ENCODE assay signal across 8 cellular contexts in the genomic region with DNA sequence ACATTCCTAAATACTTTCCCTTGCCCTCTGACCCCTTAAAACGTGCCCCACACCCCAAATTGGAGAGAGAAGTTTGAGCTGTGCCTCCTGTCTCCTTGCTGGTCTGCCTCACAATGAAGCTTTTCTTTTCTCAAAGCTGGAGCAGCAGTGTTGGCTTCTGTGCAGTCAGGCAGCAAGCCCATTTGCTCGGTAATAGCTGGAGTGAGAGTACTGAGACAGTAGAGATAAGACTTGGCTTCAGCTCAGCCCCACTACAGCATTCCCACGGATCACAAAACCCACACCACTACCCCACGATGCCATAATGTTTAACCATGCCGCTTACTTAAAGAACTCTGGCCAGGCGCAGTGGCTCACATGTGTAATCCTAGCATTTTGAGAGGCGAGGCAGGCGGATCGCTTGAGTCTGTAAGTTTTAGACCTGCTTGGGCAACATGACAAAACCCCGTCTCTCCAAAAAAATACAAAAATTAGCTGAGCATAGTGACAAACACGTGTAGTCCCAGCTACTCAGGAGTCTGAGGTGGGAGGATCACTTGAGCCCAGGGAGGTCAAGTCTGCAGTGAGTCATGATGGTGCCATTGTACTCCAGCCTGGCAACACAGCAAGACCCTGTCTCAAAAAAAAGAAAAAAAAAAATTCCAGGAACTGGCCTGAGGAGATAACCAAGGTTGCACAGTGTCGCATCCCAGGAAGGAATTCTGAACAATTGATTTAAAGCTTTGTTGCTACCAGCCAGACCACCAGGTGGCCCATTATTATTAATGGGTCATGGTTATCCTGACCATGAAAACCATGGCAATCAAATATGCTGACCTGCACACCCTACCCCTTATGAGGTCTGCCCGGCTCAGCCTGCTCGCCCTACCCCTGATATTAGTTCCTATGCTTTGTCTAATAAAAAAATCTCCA.
DNase-seq lines count a peak whose midpoint lies in the region; ATAC-seq, FAIRE-seq and TF ChIP-seq lines count a peak whose summit lies in the region.

No MANE protein-coding gene starts in this region.

- intact Hi-C loops in GM12878 (cut with micrococcal nuclease; ENCODE audit: unreplicated experiment) = no loop called here
- intact Hi-C loops in HepG2 (cut with micrococcal nuclease; ENCODE audit: unreplicated experiment) = no loop called here

- no peaks in the 10 kb centered on the region for H3K27me3 Mint-ChIP-seq in activated naive CD8-positive, alpha-beta T cell treated with anti-CD3 and anti-CD28 coated beads, Interleukin-2, amount 10 ng/mL, durations not matched to agents 7 days and 5 days
- H3K27me3 Mint-ChIP-seq in activated naive CD8-positive, alpha-beta T cell treated with anti-CD3 and anti-CD28 coated beads for 36 hours = no peaks in the 10 kb centered on the region

- no peak overlapping the region for H3K4me3 Mint-ChIP-seq in activated naive CD8-positive, alpha-beta T cell treated with anti-CD3 and anti-CD28 coated beads, Interleukin-2, amount 10 ng/mL, durations not matched to agents 7 days and 5 days
- no peak overlapping the region for H3K4me3 Mint-ChIP-seq in activated naive CD8-positive, alpha-beta T cell treated with anti-CD3 and anti-CD28 coated beads for 36 hours

- H3K4me3 ChIP-seq in GM12878 (no peak overlapping the region), HepG2 (replicated peaks in 1 of 3; ENCODE audit: insufficient read depth in 1 of 3, low read depth in 2 of 3, low read length in 3 of 3) (no peak overlapping the region)

- no peak overlapping the region for H2AFZ ChIP-seq in GM12878 (ENCODE audit: control insufficient read depth, low read depth, low read length)
- H2AFZ ChIP-seq in HepG2 (ENCODE audit: low read length) = no peak overlapping the region

- H3K4me1 ChIP-seq in GM12878 (ENCODE audit: control insufficient read depth, insufficient read depth, low read length) (peaks cover 6% of the 10 kb centered on the region), HepG2 (ENCODE audit: insufficient read depth, low read length) (peaks cover 66% of the 10 kb centered on the region)

- TF ChIP-seq CTCF in GM12878 (IDR thresholded peaks at IDR 0.05 in 2 of 3, conservative IDR thresholded peaks at IDR 0.05 in 1 of 3; ENCODE audit: control insufficient read depth in 2 of 3, extremely low read depth in 1 of 3, insufficient read depth in 1 of 3, low read depth in 3 of 3, low read length in 3 of 3) (peak in 2 of 3 experiments; percentile 3 to 20; a peak in 1 of 6 replicates), HepG2 (CRISPR knock-in tag; IDR thresholded peaks at IDR 0.05) (0 out of 2 replicates have a peak, but pooled peaks have one; percentile 3)

- peaks cover 22% of the 10 kb centered on the region for H3K4me1 Mint-ChIP-seq in activated naive CD8-positive, alpha-beta T cell treated with anti-CD3 and anti-CD28 coated beads, Interleukin-2, amount 10 ng/mL, durations not matched to agents 7 days and 5 days
- peaks cover 31% of the 10 kb centered on the region for H3K4me1 Mint-ChIP-seq in activated naive CD8-positive, alpha-beta T cell treated with anti-CD3 and anti-CD28 coated beads for 36 hours

- no peaks in the 10 kb centered on the region for H3K9me3 Mint-ChIP-seq in activated naive CD8-positive, alpha-beta T cell treated with anti-CD3 and anti-CD28 coated beads, Interleukin-2, amount 10 ng/mL, durations not matched to agents 7 days and 5 days
- H3K9me3 Mint-ChIP-seq in activated naive CD8-positive, alpha-beta T cell treated with anti-CD3 and anti-CD28 coated beads for 36 hours = no peaks in the 10 kb centered on the region

- no peaks in the 10 kb centered on the region for H3K79me2 ChIP-seq in GM12878 (ENCODE audit: control insufficient read depth, insufficient read depth, low read length)
- no peaks in the 10 kb centered on the region for H3K79me2 ChIP-seq in HepG2 (ENCODE audit: insufficient read depth, low read length)

- H3K27ac ChIP-seq in GM12878 (ENCODE audit: control insufficient read depth, insufficient read depth) (no peak overlapping the region), HepG2 (ENCODE audit: extremely low read length, insufficient read depth, low read length) (no peak overlapping the region)

- H3K4me2 ChIP-seq in GM12878 (ENCODE audit: control insufficient read depth, insufficient read depth) (no peak overlapping the region), HepG2 (ENCODE audit: low read depth, low read length) (peak overlapping the region; percentile 72)

- no peak for DNase-seq in activated naive CD8-positive, alpha-beta T cell treated with anti-CD3 and anti-CD28 coated beads, Interleukin-2, amount 10 ng/mL, durations not matched to agents 7 days and 5 days
- no peak for DNase-seq in activated naive CD8-positive, alpha-beta T cell treated with anti-CD3 and anti-CD28 coated beads for 36 hours
- DNase-seq in GM12878 (ENCODE audit: low read depth, low spot score) (no peak), HepG2 (ENCODE audit: low spot score) (peak; percentile 31)

- no peaks in the 10 kb centered on the region for H4K20me1 ChIP-seq in GM12878 (ENCODE audit: control insufficient read depth, insufficient read depth)
- no peaks in the 10 kb centered on the region for H4K20me1 ChIP-seq in HepG2 (ENCODE audit: insufficient read depth, low read length)

- TF ChIP-seq POLR2A in GM12878 (IDR thresholded peaks at IDR 0.05; ENCODE audit: low read depth, low read length) (no peak), HepG2 (IDR thresholded peaks at IDR 0.05; ENCODE audit: insufficient read depth in 1 of 2, low read depth in 2 of 2, low read length in 2 of 2) (no peak)

- H3K36me3 Mint-ChIP-seq in activated naive CD8-positive, alpha-beta T cell treated with anti-CD3 and anti-CD28 coated beads, Interleukin-2, amount 10 ng/mL, durations not matched to agents 7 days and 5 days = no peaks in the 10 kb centered on the region
- H3K36me3 Mint-ChIP-seq in activated naive CD8-positive, alpha-beta T cell treated with anti-CD3 and anti-CD28 coated beads for 36 hours = no peaks in the 10 kb centered on the region

- RAD21 ChIA-PET in GM12878 (lab: Charles Lee; ENCODE audit: unreplicated experiment) = interaction anchor here (1.1 to 7.8 kb wide), 5 partner anchors 72 to 146 kb away, joined by 3 to 144 read pairs (median 6); partner anchors contain the start of gene NEURL3

- no peaks in the 10 kb centered on the region for H3K27me3 ChIP-seq in GM12878 (replicated peaks in 1 of 2; ENCODE audit: control insufficient read depth in 2 of 2, insufficient read depth in 2 of 2, low read length in 1 of 2)
- peaks cover 0 to 29% of the 10 kb centered on the region in 2 experiments; a peak in 2 of 5 replicates for H3K27me3 ChIP-seq in HepG2 (ENCODE audit: control insufficient read depth in 1 of 2, insufficient read depth in 2 of 2, low read length in 2 of 2)

- no peak overlapping the region for H3K9ac ChIP-seq in GM12878 (ENCODE audit: control insufficient read depth, insufficient read depth, low read length)
- H3K9ac ChIP-seq in HepG2 (ENCODE audit: insufficient read depth, low read depth, low read length) = no peak overlapping the region

- POLR2A ChIA-PET in activated naive CD8-positive, alpha-beta T cell treated with anti-CD3 and anti-CD28 coated beads, Interleukin-2, amount 10 ng/mL, durations not matched to agents 7 days and 5 days (lab: Charles Lee) = interaction anchor here (1.8 kb wide), 1 partner anchor 99 kb away, joined by 6 read pairs; no protein-coding TSS in a partner anchor
- POLR2A ChIA-PET in GM12878 (lab: Charles Lee) (no interaction called here), HepG2 (lab: Yijun Ruan, JAX) (interaction anchor here (1.0 to 3.0 kb wide), 4 partner anchors 96 to 149 kb away, joined by 3 to 15 read pairs (median 4); partner anchors contain the start of gene NEURL3)

- H3K36me3 ChIP-seq in GM12878 (ENCODE audit: control insufficient read depth in 2 of 2, insufficient read depth in 2 of 2, low read length in 1 of 2) = no peaks in the 10 kb centered on the region
- H3K36me3 ChIP-seq in HepG2 (replicated peaks in 1 of 2; ENCODE audit: control insufficient read depth in 1 of 2, insufficient read depth in 2 of 2, low read length in 2 of 2) = no peaks in the 10 kb centered on the region

- CTCF ChIA-PET in GM12878 (lab: Yijun Ruan, JAX) (interaction anchor here (0.6 to 9.2 kb wide), 26 partner anchors 16 to 703 kb away, joined by 3 to 307 read pairs (median 4); partner anchors contain the start of genes NEURL3 and SNRNP200), HepG2 (lab: Yijun Ruan, JAX; ENCODE audit: low intra/inter-chr PET ratio, low total read pairs) (interaction anchor here (1.3 to 4.4 kb wide), 2 partner anchors 96 to 100 kb away, joined by 3 to 116 read pairs; partner anchors contain the start of gene NEURL3)

- FAIRE-seq in GM12878 (lab: Jason Lieb, UNC) = no peak
- no peak for FAIRE-seq in HepG2 (lab: Jason Lieb, UNC)

- in situ Hi-C loops in GM12878 (cut with MboI) (loop anchor here (5.0 kb wide), 1 partner anchor 98 kb away; the partner anchor contains the start of gene NEURL3), HepG2 (cut with HindIII; ENCODE audit: extremely low pct_ligation_motif_present, low pct_unique_long_range_greater_than_20kb) (loop anchor here (5.0 kb wide), 1 partner anchor 98 kb away; the partner anchor contains the start of gene NEURL3)

- H3K9me3 ChIP-seq in GM12878 (replicated peaks; ENCODE audit: control insufficient read depth, insufficient read depth, low read length) (no peaks in the 10 kb centered on the region), HepG2 (ENCODE audit: low read length) (no peaks in the 10 kb centered on the region)

- ATAC-seq in activated naive CD8-positive, alpha-beta T cell treated with anti-CD3 and anti-CD28 coated beads, Interleukin-2, amount 10 ng/mL, durations not matched to agents 7 days and 5 days (ENCODE audit: low read depth) = no peak
- ATAC-seq in GM12878 = no peak
- peak; percentile 12; the same call in 2 of the 3 replicates for ATAC-seq in HepG2
- ATAC-seq in GM21390 (IDR thresholded peaks at IDR 0.05; ENCODE audit: unreplicated experiment) = no peak
- no peak for ATAC-seq in GM19395 (IDR thresholded peaks at IDR 0.05; ENCODE audit: unreplicated experiment)
- no peak for ATAC-seq in GM21723 (IDR thresholded peaks at IDR 0.05; ENCODE audit: unreplicated experiment)
- no peak for ATAC-seq in GM19035 (IDR thresholded peaks at IDR 0.05; ENCODE audit: unreplicated experiment)

- TF ChIP-seq RAD21 in GM12878 (IDR thresholded peaks at IDR 0.05; ENCODE audit: insufficient read depth, low read depth, low read length) = no peak
- TF ChIP-seq RAD21 in HepG2 (CRISPR knock-in tag; IDR thresholded peaks at IDR 0.05) = no peak

- no peak for TF ChIP-seq EP300 in GM12878 (IDR thresholded peaks at IDR 0.05; ENCODE audit: borderline replicate concordance in 1 of 2, control insufficient read depth in 1 of 2, low read depth in 2 of 2, low read length in 2 of 2)
- no peak for TF ChIP-seq EP300 in HepG2 (IDR thresholded peaks at IDR 0.05; ENCODE audit: low read depth in 2 of 2, low read length in 2 of 2)
- TF ChIP-seq EP300 in HepG2 (CRISPR knock-in tag; IDR thresholded peaks at IDR 0.05; ENCODE audit: borderline replicate concordance) = no peak

- peak overlapping the region; percentile 11 for H3K27ac Mint-ChIP-seq in activated naive CD8-positive, alpha-beta T cell treated with anti-CD3 and anti-CD28 coated beads, Interleukin-2, amount 10 ng/mL, durations not matched to agents 7 days and 5 days
- no peak overlapping the region for H3K27ac Mint-ChIP-seq in activated naive CD8-positive, alpha-beta T cell treated with anti-CD3 and anti-CD28 coated beads for 36 hours

- SMC1A ChIA-PET in GM12878 (lab: Charles Lee; ENCODE audit: uncharacterized antibody, unreplicated experiment) = interaction anchor here (1.1 to 5.3 kb wide), 10 partner anchors 39 to 145 kb away, joined by 3 to 123 read pairs (median 6); partner anchors contain the start of gene NEURL3

- WGBS in GM12878 (ENCODE audit: insufficient coverage, insufficient replicate concordance, low lambda C conversion rate, missing lambda C conversion rate) = 48% methylated on average over 14 of the region's 14 CpGs
- WGBS in HepG2 (ENCODE audit: low lambda C conversion rate) = 13% methylated on average over 14 of the region's 14 CpGs

- BruUV-seq in GM12878 (replicated peaks; lab: Mats Ljungman, UMichigan) = no TSS peak
- BruUV-seq in HepG2 (replicated peaks; lab: Mats Ljungman, UMichigan) = no TSS peak
